ENCODE assay signal across 1 cellular context in the genomic region with DNA sequence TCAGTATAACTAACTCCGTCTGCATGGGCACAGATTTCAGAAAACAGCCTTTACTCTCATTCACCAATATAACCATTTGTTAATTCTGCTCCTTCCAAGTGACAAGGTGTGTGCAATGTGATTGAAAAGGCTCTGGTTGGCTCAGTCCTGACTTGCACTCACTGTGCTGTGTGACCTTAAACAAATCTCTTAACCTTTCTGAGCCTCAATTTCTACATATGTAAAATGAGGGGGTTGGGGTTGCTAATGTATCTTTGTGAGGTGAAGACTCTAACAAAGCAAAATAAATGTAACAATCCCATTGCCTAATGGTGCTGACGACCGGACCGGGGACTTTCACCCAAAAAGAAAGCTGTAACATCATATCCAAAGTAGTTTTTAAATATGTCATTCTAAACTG.
TF ChIP-seq lines count a peak whose summit lies in the region.

No MANE protein-coding gene starts in this region.

TF ChIP-seq in WTC11, 78 proteins besides CTCF, POLR2A, EP300 and RAD21 (continued from another document):
- TF ChIP-seq, protein P1, sequence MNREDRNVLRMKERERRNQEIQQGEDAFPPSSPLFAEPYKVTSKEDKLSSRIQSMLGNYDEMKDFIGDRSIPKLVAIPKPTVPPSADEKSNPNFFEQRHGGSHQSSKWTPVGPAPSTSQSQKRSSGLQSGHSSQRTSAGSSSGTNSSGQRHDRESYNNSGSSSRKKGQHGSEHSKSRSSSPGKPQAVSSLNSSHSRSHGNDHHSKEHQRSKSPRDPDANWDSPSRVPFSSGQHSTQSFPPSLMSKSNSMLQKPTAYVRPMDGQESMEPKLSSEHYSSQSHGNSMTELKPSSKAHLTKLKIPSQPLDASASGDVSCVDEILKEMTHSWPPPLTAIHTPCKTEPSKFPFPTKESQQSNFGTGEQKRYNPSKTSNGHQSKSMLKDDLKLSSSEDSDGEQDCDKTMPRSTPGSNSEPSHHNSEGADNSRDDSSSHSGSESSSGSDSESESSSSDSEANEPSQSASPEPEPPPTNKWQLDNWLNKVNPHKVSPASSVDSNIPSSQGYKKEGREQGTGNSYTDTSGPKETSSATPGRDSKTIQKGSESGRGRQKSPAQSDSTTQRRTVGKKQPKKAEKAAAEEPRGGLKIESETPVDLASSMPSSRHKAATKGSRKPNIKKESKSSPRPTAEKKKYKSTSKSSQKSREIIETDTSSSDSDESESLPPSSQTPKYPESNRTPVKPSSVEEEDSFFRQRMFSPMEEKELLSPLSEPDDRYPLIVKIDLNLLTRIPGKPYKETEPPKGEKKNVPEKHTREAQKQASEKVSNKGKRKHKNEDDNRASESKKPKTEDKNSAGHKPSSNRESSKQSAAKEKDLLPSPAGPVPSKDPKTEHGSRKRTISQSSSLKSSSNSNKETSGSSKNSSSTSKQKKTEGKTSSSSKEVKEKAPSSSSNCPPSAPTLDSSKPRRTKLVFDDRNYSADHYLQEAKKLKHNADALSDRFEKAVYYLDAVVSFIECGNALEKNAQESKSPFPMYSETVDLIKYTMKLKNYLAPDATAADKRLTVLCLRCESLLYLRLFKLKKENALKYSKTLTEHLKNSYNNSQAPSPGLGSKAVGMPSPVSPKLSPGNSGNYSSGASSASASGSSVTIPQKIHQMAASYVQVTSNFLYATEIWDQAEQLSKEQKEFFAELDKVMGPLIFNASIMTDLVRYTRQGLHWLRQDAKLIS (CRISPR knock-in tag; IDR thresholded peaks at IDR 0.05; ENCODE audit: borderline replicate concordance), result no peak
- TF ChIP-seq ETV6 (CRISPR knock-in tag; IDR thresholded peaks at IDR 0.05) (no peak), NFYB (CRISPR knock-in tag; conservative IDR thresholded peaks at IDR 0.05; ENCODE audit: low read depth) (no peak), NFATC4 (CRISPR knock-in tag; IDR thresholded peaks at IDR 0.05) (no peak), OVOL2 (CRISPR knock-in tag; IDR thresholded peaks at IDR 0.05; ENCODE audit: borderline replicate concordance) (no peak)
